ENCODE assay signal across 18 cellular contexts in the genomic region with DNA sequence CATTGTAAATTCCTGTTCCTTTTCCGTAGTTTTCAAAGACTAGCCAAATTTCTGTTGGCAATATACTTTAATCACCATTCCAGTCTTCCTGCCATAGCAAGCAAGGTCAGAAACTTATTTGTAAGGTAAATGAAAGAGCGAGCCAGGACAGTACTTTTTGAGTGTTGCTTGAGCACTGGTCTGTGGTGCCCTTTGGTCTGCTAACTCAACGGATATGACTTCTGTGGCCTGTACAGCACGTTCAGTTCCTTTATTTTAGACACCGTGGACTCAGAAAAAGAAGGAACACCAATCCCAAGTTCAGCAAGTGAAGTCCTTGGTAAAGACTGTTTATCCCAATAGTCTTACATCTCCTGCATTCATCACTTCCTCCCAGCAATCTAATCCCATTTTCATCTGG.
DNase-seq lines count a peak whose midpoint lies in the region; ATAC-seq and TF ChIP-seq lines count a peak whose summit lies in the region.
"Had no signal": no experiment of that assay in that cellular context is flagged by ENCODE, and none has a peak within 500 bp of the region (broad histone marks: within the 10 kb centered on the region; RNA-seq: fewer than 3 reads in every experiment).

No MANE protein-coding gene starts in this region.

- H3K36me3 ChIP-seq in body of pancreas (replicated peaks in 1 of 2; ENCODE audit: insufficient read depth in 1 of 2, low read depth in 2 of 2) (peaks cover 10 to 17% of the 10 kb centered on the region in 2 donors), tibial nerve (peaks cover 0 to 6% (median 4%) of the 10 kb centered on the region in 3 donors)

- H3K4me1 ChIP-seq in body of pancreas (peaks cover 24% of the 10 kb centered on the region), tibial nerve (peaks cover 0 to 25% (median 6%) of the 10 kb centered on the region in 4 donors)

- H3K27ac Mint-ChIP-seq in nephron progenitor cell, result peak overlapping the region; percentile 62
- H3K27ac Mint-ChIP-seq: CD8-positive, alpha-beta memory T cell had no signal

- no peak overlapping the region for H3K27ac ChIP-seq in body of pancreas
- peak overlapping the region in 1 of 4 donors; percentile 29 for H3K27ac ChIP-seq in tibial nerve
- H3K27ac ChIP-seq: BLaER1 treated with 17β-estradiol and CSF1 and Interleukin-3, amounts not matched to agents 10 nM and 100 nM; GM23248; SK-N-MC had no signal

- peak; percentile 65 for DNase-seq in LNCaP clone FGC (ENCODE audit: low read depth)
- DNase-seq in body of pancreas, result no peak
- no peak for DNase-seq in nephron progenitor cell
- DNase-seq in tibial nerve (ENCODE audit: low spot score in 2 of 2), result no peak
- DNase-seq in NCI-H128 (lab: John Stamatoyannopoulos, UW; ENCODE audit: unreplicated experiment), result no peak
- no peak for DNase-seq in anterior cingulate cortex (lab: John Stamatoyannopoulos, UW)
- DNase-seq in midbrain (lab: John Stamatoyannopoulos, UW), result no peak
- DNase-seq: CD8-positive, alpha-beta memory T cell; GM23248; NCI-H1105 treated with DMSO at 0.1 percent for 48 hours; NCI-H1694 treated with DMSO at 0.1 percent for 48 hours; NCI-H524; NCI-H82; OCI-M1; SHP77 had no signal

- H3K4me3 ChIP-seq in LNCaP clone FGC (ENCODE audit: low read depth, low read length) (no peak overlapping the region), body of pancreas (no peak overlapping the region), tibial nerve (no peak overlapping the region)
- H3K4me3 ChIP-seq: BLaER1 treated with 17β-estradiol and CSF1 and Interleukin-3, amounts not matched to agents 10 nM and 100 nM; GM23248; SK-N-MC had no signal

- H3K9me3 ChIP-seq in body of pancreas, result no peaks in the 10 kb centered on the region
- H3K9me3 ChIP-seq in tibial nerve, result no peaks in the 10 kb centered on the region
- H3K9me3 ChIP-seq: BLaER1 treated with 17β-estradiol and CSF1 and Interleukin-3, amounts not matched to agents 10 nM and 100 nM had no signal

- H3K4me1 Mint-ChIP-seq in nephron progenitor cell, result no peaks in the 10 kb centered on the region
- H3K4me1 Mint-ChIP-seq: CD8-positive, alpha-beta memory T cell had no signal

- peak; percentile 7 to 54 for TF ChIP-seq EP300 in tibial nerve (IDR thresholded peaks at IDR 0.05)

- 29 to 42% methylated on average over 5 of the region's 5 CpGs for WGBS in body of pancreas, 2 donors
- WGBS in tibial nerve, 2 donors, result 59 to 62% methylated on average over 5 of the region's 5 CpGs

- intact Hi-C loops in body of pancreas (cut with DNase I), result no loop called here

- peak; percentile 22 for ATAC-seq in body of pancreas
- ATAC-seq in HG02642 (IDR thresholded peaks at IDR 0.05; ENCODE audit: poor library complexity, unreplicated experiment), result no peak

- no peaks in the 10 kb centered on the region for H3K9me3 Mint-ChIP-seq in nephron progenitor cell
- H3K9me3 Mint-ChIP-seq: CD8-positive, alpha-beta memory T cell had no signal

- TF ChIP-seq POLR2A in body of pancreas (IDR thresholded peaks at IDR 0.05) (no peak), tibial nerve (IDR thresholded peaks at IDR 0.05) (no peak)

- peaks cover 76% of the 10 kb centered on the region for H3K36me3 Mint-ChIP-seq in nephron progenitor cell (ENCODE audit: low read depth)
- H3K36me3 Mint-ChIP-seq: CD8-positive, alpha-beta memory T cell had no signal

- H3K27me3 ChIP-seq in body of pancreas (no peaks in the 10 kb centered on the region), tibial nerve (no peaks in the 10 kb centered on the region)
- H3K27me3 ChIP-seq: BLaER1 treated with 17β-estradiol and CSF1 and Interleukin-3, amounts not matched to agents 10 nM and 100 nM had no signal

- no peaks in the 10 kb centered on the region for H3K27me3 Mint-ChIP-seq in nephron progenitor cell (ENCODE audit: low read depth, poor library complexity)

- no peak overlapping the region for H3K4me3 Mint-ChIP-seq in nephron progenitor cell
- H3K4me3 Mint-ChIP-seq: CD8-positive, alpha-beta memory T cell had no signal

- TF ChIP-seq CTCF in LNCaP clone FGC (IDR thresholded peaks at IDR 0.05; ENCODE audit: control insufficient read depth, extremely low read depth, insufficient read depth) (no peak), body of pancreas (IDR thresholded peaks at IDR 0.05) (no peak), nephron progenitor cell (IDR thresholded peaks at IDR 0.05) (no peak), tibial nerve (IDR thresholded peaks at IDR 0.05) (no peak)
